ENCODE assay signal across 2 cellular contexts in the genomic region with DNA sequence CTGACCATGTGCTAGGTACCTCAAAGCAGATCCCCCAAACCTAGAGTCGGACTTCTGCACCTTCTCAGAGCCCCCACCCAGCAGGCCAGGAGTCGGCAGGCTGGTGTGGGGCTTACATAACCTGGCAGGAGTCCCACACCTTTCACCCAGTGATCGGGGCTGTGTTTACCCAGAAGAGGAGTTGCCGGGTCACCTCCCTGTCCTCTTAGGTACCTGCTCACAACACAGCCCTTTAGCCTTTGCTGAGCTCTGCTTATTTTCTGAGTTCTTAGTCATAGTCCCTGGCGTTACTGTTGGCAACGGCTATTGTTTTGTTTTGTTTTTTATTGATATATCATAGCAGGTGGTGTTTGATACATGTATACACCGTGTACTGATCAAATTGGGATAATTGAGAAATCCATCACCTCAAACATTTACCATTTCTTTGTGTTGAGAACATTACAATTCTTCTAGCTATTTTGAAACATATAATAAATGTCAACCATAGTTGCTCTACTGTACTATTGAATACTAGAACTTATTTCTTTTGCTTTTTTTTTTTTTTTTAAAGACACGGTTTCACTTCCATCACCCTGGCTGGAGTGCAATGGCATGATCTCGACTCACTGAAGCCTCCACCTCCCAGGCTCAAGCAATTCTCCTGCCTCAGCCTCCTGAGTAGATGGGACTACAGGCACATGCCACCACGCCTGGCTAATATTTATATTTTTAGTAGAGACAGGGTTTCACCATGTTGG.
TF ChIP-seq lines count a peak whose summit lies in the region.

No MANE protein-coding gene starts in this region.

TF ChIP-seq in A549, 52 proteins besides CTCF, POLR2A, EP300 and RAD21 (continued from another document):
- TF ChIP-seq CEBPB (IDR thresholded peaks at IDR 0.05) (no peak), ZC3H11A (IDR thresholded peaks at IDR 0.05) (no peak), KDM5A (IDR thresholded peaks at IDR 0.05) (no peak), CBX2 (IDR thresholded peaks at IDR 0.05; ENCODE audit: borderline replicate concordance, low read depth) (no peak), MAFK (IDR thresholded peaks at IDR 0.05; ENCODE audit: partially characterized antibody) (peak; percentile 87), FOSL2 (IDR thresholded peaks at IDR 0.05) (no peak), FOSL2 (CRISPR knock-in tag; IDR thresholded peaks at IDR 0.05) (peak; percentile 61)
- TF ChIP-seq, protein P1, sequence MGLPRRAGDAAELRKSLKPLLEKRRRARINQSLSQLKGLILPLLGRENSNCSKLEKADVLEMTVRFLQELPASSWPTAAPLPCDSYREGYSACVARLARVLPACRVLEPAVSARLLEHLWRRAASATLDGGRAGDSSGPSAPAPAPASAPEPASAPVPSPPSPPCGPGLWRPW (IDR thresholded peaks at IDR 0.05) = no peak

TF ChIP-seq in GM23338, 12 proteins besides CTCF, POLR2A, EP300 and RAD21:
- TF ChIP-seq, protein P2, sequence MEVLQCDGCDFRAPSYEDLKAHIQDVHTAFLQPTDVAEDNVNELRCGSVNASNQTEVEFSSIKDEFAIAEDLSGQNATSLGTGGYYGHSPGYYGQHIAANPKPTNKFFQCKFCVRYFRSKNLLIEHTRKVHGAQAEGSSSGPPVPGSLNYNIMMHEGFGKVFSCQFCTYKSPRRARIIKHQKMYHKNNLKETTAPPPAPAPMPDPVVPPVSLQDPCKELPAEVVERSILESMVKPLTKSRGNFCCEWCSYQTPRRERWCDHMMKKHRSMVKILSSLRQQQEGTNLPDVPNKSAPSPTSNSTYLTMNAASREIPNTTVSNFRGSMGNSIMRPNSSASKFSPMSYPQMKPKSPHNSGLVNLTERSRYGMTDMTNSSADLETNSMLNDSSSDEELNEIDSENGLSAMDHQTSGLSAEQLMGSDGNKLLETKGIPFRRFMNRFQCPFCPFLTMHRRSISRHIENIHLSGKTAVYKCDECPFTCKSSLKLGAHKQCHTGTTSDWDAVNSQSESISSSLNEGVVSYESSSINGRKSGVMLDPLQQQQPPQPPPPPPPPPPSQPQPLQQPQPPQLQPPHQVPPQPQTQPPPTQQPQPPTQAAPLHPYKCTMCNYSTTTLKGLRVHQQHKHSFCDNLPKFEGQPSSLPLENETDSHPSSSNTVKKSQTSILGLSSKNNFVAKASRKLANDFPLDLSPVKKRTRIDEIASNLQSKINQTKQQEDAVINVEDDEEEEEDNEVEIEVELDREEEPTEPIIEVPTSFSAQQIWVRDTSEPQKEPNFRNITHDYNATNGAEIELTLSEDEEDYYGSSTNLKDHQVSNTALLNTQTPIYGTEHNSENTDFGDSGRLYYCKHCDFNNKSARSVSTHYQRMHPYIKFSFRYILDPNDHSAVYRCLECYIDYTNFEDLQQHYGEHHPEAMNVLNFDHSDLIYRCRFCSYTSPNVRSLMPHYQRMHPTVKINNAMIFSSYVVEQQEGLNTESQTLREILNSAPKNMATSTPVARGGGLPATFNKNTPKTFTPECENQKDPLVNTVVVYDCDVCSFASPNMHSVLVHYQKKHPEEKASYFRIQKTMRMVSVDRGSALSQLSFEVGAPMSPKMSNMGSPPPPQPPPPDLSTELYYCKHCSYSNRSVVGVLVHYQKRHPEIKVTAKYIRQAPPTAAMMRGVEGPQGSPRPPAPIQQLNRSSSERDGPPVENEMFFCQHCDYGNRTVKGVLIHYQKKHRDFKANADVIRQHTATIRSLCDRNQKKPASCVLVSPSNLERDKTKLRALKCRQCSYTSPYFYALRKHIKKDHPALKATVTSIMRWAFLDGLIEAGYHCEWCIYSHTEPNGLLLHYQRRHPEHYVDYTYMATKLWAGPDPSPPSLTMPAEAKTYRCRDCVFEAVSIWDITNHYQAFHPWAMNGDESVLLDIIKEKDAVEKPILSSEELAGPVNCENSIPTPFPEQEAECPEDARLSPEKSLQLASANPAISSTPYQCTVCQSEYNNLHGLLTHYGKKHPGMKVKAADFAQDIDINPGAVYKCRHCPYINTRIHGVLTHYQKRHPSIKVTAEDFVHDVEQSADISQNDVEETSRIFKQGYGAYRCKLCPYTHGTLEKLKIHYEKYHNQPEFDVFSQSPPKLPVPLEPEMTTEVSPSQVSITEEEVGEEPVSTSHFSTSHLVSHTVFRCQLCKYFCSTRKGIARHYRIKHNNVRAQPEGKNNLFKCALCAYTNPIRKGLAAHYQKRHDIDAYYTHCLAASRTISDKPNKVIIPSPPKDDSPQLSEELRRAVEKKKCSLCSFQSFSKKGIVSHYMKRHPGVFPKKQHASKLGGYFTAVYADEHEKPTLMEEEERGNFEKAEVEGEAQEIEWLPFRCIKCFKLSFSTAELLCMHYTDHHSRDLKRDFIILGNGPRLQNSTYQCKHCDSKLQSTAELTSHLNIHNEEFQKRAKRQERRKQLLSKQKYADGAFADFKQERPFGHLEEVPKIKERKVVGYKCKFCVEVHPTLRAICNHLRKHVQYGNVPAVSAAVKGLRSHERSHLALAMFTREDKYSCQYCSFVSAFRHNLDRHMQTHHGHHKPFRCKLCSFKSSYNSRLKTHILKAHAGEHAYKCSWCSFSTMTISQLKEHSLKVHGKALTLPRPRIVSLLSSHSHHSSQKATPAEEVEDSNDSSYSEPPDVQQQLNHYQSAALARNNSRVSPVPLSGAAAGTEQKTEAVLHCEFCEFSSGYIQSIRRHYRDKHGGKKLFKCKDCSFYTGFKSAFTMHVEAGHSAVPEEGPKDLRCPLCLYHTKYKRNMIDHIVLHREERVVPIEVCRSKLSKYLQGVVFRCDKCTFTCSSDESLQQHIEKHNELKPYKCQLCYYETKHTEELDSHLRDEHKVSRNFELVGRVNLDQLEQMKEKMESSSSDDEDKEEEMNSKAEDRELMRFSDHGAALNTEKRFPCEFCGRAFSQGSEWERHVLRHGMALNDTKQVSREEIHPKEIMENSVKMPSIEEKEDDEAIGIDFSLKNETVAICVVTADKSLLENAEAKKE (CRISPR knock-in tag; IDR thresholded peaks at IDR 0.05) = no peak
- TF ChIP-seq POLR2AphosphoS5 (IDR thresholded peaks at IDR 0.05; ENCODE audit: low read depth) (no peak), NANOG (IDR thresholded peaks at IDR 0.05; ENCODE audit: borderline replicate concordance) (no peak), ZNF331 (CRISPR knock-in tag; IDR thresholded peaks at IDR 0.05; ENCODE audit: low read depth) (no peak), EZH2 (IDR thresholded peaks at IDR 0.05; ENCODE audit: low read depth, unreplicated experiment) (no peak), STAT1 (IDR thresholded peaks at IDR 0.05; ENCODE audit: unreplicated experiment) (no peak), CREB1 (CRISPR knock-in tag; IDR thresholded peaks at IDR 0.05; ENCODE audit: low read depth) (no peak)
- TF ChIP-seq, protein P3, sequence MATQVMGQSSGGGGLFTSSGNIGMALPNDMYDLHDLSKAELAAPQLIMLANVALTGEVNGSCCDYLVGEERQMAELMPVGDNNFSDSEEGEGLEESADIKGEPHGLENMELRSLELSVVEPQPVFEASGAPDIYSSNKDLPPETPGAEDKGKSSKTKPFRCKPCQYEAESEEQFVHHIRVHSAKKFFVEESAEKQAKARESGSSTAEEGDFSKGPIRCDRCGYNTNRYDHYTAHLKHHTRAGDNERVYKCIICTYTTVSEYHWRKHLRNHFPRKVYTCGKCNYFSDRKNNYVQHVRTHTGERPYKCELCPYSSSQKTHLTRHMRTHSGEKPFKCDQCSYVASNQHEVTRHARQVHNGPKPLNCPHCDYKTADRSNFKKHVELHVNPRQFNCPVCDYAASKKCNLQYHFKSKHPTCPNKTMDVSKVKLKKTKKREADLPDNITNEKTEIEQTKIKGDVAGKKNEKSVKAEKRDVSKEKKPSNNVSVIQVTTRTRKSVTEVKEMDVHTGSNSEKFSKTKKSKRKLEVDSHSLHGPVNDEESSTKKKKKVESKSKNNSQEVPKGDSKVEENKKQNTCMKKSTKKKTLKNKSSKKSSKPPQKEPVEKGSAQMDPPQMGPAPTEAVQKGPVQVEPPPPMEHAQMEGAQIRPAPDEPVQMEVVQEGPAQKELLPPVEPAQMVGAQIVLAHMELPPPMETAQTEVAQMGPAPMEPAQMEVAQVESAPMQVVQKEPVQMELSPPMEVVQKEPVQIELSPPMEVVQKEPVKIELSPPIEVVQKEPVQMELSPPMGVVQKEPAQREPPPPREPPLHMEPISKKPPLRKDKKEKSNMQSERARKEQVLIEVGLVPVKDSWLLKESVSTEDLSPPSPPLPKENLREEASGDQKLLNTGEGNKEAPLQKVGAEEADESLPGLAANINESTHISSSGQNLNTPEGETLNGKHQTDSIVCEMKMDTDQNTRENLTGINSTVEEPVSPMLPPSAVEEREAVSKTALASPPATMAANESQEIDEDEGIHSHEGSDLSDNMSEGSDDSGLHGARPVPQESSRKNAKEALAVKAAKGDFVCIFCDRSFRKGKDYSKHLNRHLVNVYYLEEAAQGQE (IDR thresholded peaks at IDR 0.05; ENCODE audit: unreplicated experiment) = no peak
- TF ChIP-seq, protein P4, sequence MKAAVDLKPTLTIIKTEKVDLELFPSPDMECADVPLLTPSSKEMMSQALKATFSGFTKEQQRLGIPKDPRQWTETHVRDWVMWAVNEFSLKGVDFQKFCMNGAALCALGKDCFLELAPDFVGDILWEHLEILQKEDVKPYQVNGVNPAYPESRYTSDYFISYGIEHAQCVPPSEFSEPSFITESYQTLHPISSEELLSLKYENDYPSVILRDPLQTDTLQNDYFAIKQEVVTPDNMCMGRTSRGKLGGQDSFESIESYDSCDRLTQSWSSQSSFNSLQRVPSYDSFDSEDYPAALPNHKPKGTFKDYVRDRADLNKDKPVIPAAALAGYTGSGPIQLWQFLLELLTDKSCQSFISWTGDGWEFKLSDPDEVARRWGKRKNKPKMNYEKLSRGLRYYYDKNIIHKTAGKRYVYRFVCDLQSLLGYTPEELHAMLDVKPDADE (IDR thresholded peaks at IDR 0.05) = no peak
